Comparison of ENCODE assay signal across 35 cellular contexts in the genomic region with DNA sequence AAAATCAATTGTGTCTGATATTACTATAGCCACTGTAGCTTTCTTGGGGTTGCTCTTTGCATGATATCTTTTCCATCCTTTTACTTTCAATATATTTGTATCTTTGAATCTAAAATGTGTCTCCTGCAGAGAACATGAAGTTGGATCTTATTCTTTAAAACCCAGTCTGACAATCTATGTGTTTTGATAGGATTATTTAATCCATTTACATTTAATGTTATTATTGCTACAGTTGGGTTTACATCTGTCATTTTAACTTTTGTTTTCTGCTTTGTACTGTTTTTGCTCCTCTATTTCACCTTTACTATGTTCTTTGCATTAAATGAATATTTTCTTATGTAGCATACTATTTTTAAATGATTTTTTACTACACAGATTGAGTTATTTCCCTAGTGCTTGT.
"Had no signal": no experiment of that assay in that cellular context is flagged by ENCODE, and none has a peak within 500 bp of the region (broad histone marks: within the 10 kb centered on the region; RNA-seq: fewer than 3 reads in every experiment).

No MANE protein-coding gene starts in this region.

- H3K36me3 ChIP-seq: MG63 had no signal

- H3K27me3 ChIP-seq: MG63 had no signal

- H3K9me3 ChIP-seq: MG63 had no signal

- H3K4me3 ChIP-seq: MG63 had no signal

- DNase-seq: Karpas-422, Kasumi-1, MG63, MM.1S, NCI-H1048, NCI-H1092, NCI-H1092 treated with DMSO at 0.1 percent for 48 hours, NCI-H1105, NCI-H1105 treated with DMSO at 0.1 percent for 48 hours, NCI-H1417, NCI-H1417 treated with DMSO at 0.1 percent for 48 hours, NCI-H1436, NCI-H1436 treated with DMSO at 0.1 percent for 48 hours, NCI-H146, NCI-H1694, NCI-H1694 treated with DMSO at 0.1 percent for 48 hours, NCI-H187, NCI-H187 treated with DMSO at 0.1 percent for 48 hours, NCI-H1930, NCI-H2029, NCI-H2029 treated with DMSO at 0.1 percent for 48 hours, NCI-H2081, NCI-H2081 treated with DMSO at 0.1 percent for 48 hours, NCI-H2107, NCI-H2171, NCI-H2171 treated with DMSO at 0.1 percent for 48 hours, NCI-H2227 treated with DMSO at 0.1 percent for 48 hours, NCI-H226, NCI-H345, NCI-H446, NCI-H446 treated with DMSO at 0.1 percent for 48 hours, NCI-H510A, NCI-H510A treated with DMSO at 0.1 percent for 48 hours, NCI-H524, NCI-H524 treated with DMSO at 0.1 percent for 48 hours had no signal
